In the genomic region with DNA sequence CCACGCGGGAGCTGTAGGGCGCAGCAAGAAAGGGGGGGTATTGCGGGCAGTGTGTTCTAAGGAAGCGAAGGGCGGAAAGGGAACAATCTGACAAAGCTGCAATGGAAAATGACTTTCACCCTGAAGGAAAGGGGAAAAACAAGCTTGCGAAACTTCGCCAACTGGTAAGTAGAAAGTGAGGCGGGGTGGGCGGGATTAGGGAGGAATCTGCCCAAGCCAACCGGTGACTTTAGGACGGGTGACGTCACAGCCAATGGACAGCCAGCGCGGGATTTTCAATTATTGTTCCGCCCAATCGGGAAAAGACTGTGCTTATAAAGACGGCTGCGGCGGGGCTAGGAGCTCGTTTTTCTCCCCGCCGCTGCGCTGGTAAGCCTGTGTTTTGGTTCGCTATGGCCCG, we compare ENCODE assay signal across 8 cellular contexts. TPM values are rescaled to one million over a fixed set of nuclear protein-coding genes. Genes with fewer than 3 reads are reported as not detected.
DNase-seq lines count a peak whose midpoint lies in the region; ATAC-seq, FAIRE-seq and TF ChIP-seq lines count a peak whose summit lies in the region.
"Not testable (repeated sequence)": the region's sequence is repeated elsewhere in the genome, so short reads cannot be mapped to it uniquely, and the experiment has no call there.

No MANE protein-coding gene starts in this region.

- H3K9me2 ChIP-seq in HCT116 (ENCODE audit: insufficient read depth): not testable (repeated sequence)

- not testable (repeated sequence) for H4K20me1 ChIP-seq in HCT116 (ENCODE audit: insufficient read depth)
- H4K20me1 ChIP-seq in K562 (replicated peaks; ENCODE audit: control insufficient read depth, insufficient read depth, low read length): peaks cover 12% of the 10 kb centered on the region

- WGBS in K562 (ENCODE audit: insufficient coverage, low coverage, missing lambda C conversion rate): no CpG with 5 or more reads among the region's 26 CpGs
- WGBS in upper lobe of left lung, 2 donors: no CpG with 5 or more reads among the region's 26 CpGs

- RAD21 ChIA-PET in HCT116 (lab: Charles Lee; ENCODE audit: low non-redundant PET in 1 of 2, low total read pairs in 2 of 2, uncharacterized antibody in 2 of 2, unreplicated experiment in 2 of 2): not testable (repeated sequence)

- POLR2A ChIA-PET in HCT116 (lab: Charles Lee); K562 (lab: Yijun Ruan, JAX): not testable (repeated sequence)

- TF ChIP-seq EP300 in K562 (IDR thresholded peaks at IDR 0.05; ENCODE audit: low read length); upper lobe of left lung (IDR thresholded peaks at IDR 0.05): not testable (repeated sequence)

- H3K27ac ChIP-seq in HCT116 (ENCODE audit: low read depth, low read length); K562 (ENCODE audit: extremely low read depth, low read depth, low read length); lower lobe of right lung; upper lobe of left lung: not testable (repeated sequence)

- H3K4me1 ChIP-seq in HCT116 (ENCODE audit: control insufficient read depth in 1 of 2, insufficient read depth in 2 of 2, low read length in 2 of 2) (peaks cover 22 to 27% of the 10 kb centered on the region in 2 experiments), lower lobe of right lung (peaks cover 17% of the 10 kb centered on the region), upper lobe of left lung (peaks cover 14 to 27% (median 22%) of the 10 kb centered on the region in 4 donors)
- not testable (repeated sequence) for H3K4me1 ChIP-seq in K562 (replicated peaks in 1 of 2; ENCODE audit: control insufficient read depth in 2 of 2, insufficient read depth in 2 of 2, low read length in 2 of 2)

- H3K27me3 ChIP-seq in HCT116 (ENCODE audit: insufficient read depth, low read length); K562 (ENCODE audit: control insufficient read depth in 2 of 2, insufficient read depth in 2 of 2, low read length in 2 of 2); lower lobe of right lung (ENCODE audit: low read depth); upper lobe of left lung: not testable (repeated sequence)

- FAIRE-seq in RCC 7860 (lab: Jason Lieb, UNC): peak; percentile 59
- FAIRE-seq in K562 (lab: Jason Lieb, UNC): peak; percentile 92

- not testable (repeated sequence) for BruUV-seq in HCT116 (replicated peaks; lab: Mats Ljungman, UMichigan); K562 (replicated peaks; lab: Mats Ljungman, UMichigan)

- ATAC-seq in GM18498 (IDR thresholded peaks at IDR 0.05; ENCODE audit: unreplicated experiment) (peak; percentile 35), GM19452 (IDR thresholded peaks at IDR 0.05; ENCODE audit: unreplicated experiment) (peak; percentile 30), HCT116 (peak; percentile 41), HG03097 (IDR thresholded peaks at IDR 0.05; ENCODE audit: low FRiP score, unreplicated experiment) (peak; percentile 27), K562 (peak; percentile 35), lower lobe of right lung (peak; percentile 80 to 82), upper lobe of left lung (ENCODE audit: low FRiP score in 2 of 2) (peak; percentile 81 to 85)

- CTCF ChIA-PET in HCT116 (lab: Charles Lee); K562 (lab: Yijun Ruan, JAX; ENCODE audit: low intra/inter-chr PET ratio): not testable (repeated sequence)

- not testable (repeated sequence) for H2AFZ ChIP-seq in HCT116 (ENCODE audit: low read depth, low read length, poor library complexity, severe bottlenecking); K562 (ENCODE audit: low read depth, low read length)

- not testable (repeated sequence) for TF ChIP-seq POLR2A in HCT116 (IDR thresholded peaks at IDR 0.05; ENCODE audit: borderline replicate concordance, extremely low read depth, insufficient read depth, insufficient read length); K562 (conservative IDR thresholded peaks at IDR 0.05); upper lobe of left lung (IDR thresholded peaks at IDR 0.05)

- intact Hi-C loops in HCT116 (cut with micrococcal nuclease); K562 (cut with micrococcal nuclease); lower lobe of right lung (cut with DNase I): not testable (repeated sequence)

- H3K9me3 ChIP-seq in HCT116 (ENCODE audit: control insufficient read depth in 1 of 2, insufficient read depth in 1 of 2, low read depth in 1 of 2, low read length in 2 of 2); K562 (replicated peaks; ENCODE audit: control insufficient read depth, insufficient read depth, low read depth, low read length); lower lobe of right lung; upper lobe of left lung: not testable (repeated sequence)

- not testable (repeated sequence) for H3K9me1 ChIP-seq in K562 (ENCODE audit: control insufficient read depth, insufficient read depth, low read length)

- not testable (repeated sequence) for H3K9ac ChIP-seq in HCT116 (ENCODE audit: low read length); K562 (ENCODE audit: insufficient read depth in 1 of 2, low read depth in 2 of 2, low read length in 2 of 2)

- H3K36me3 ChIP-seq in HCT116 (ENCODE audit: control insufficient read depth in 1 of 2, insufficient read depth in 2 of 2, low read length in 2 of 2); K562 (ENCODE audit: control insufficient read depth, insufficient read depth, low read length); lower lobe of right lung; upper lobe of left lung: not testable (repeated sequence)

- not testable (repeated sequence) for TF ChIP-seq RAD21 in HCT116 (IDR thresholded peaks at IDR 0.05; ENCODE audit: low read depth); K562 (CRISPR knock-in tag; conservative IDR thresholded peaks at IDR 0.05 in 1 of 2, IDR thresholded peaks at IDR 0.05 in 1 of 2)

- not testable (repeated sequence) for TF ChIP-seq CTCF in HCT116 (IDR thresholded peaks at IDR 0.05 in 2 of 3, conservative IDR thresholded peaks at IDR 0.05 in 1 of 3; ENCODE audit: borderline replicate concordance in 1 of 3, insufficient read depth in 1 of 3, low read depth in 2 of 3, low read length in 2 of 3); K562 (IDR thresholded peaks at IDR 0.05 in 2 of 3, conservative IDR thresholded peaks at IDR 0.05 in 1 of 3; ENCODE audit: insufficient read depth in 2 of 3, low read depth in 1 of 3, low read length in 3 of 3); lower lobe of right lung (IDR thresholded peaks at IDR 0.05); upper lobe of left lung (IDR thresholded peaks at IDR 0.05)

- not testable (repeated sequence) for H3K4me2 ChIP-seq in HCT116 (ENCODE audit: low read length); K562 (ENCODE audit: insufficient read depth, low read length)

- not testable (repeated sequence) for H3K4me3 ChIP-seq in HCT116 (replicated peaks in 1 of 2; ENCODE audit: low read depth in 1 of 2, low read length in 2 of 2); K562; lower lobe of right lung; upper lobe of left lung

- in situ Hi-C loops in K562 (cut with MboI): not testable (repeated sequence)

- peaks cover 28% of the 10 kb centered on the region for H3K79me2 ChIP-seq in HCT116 (ENCODE audit: insufficient read depth, low read length)
- H3K79me2 ChIP-seq in K562 (ENCODE audit: control insufficient read depth, insufficient read depth, low read length): peaks cover 29% of the 10 kb centered on the region

- DNase-seq in HCT116 (ENCODE audit: low read depth, low spot score); RCC 7860 (ENCODE audit: low spot score); K562 (ENCODE audit: extremely low read depth in 1 of 4, low spot score in 3 of 4); lower lobe of right lung; upper lobe of left lung: not testable (repeated sequence)

RNA-seq across cellular contexts. Expression of gene BOLA1, which starts 47.1 kb away (rescaled TPM):
- total RNA-seq in HCT116 (2021; ENCODE audit: unreplicated experiment): 20.4 TPM
- 21.2 and 22.9 TPM in 2 replicates for polyA plus RNA-seq in HCT116 (2012)
- 0.72 and 1.8 TPM in 2 replicates for total RNA-seq in K562 (2011; cell fraction: chromatin; rRNA removed; ENCODE audit: low replicate concordance)
- 1.3 and 1.7 TPM in 2 replicates for total RNA-seq in K562 (2011; cell fraction: nucleolus; rRNA removed)
- 2.4 and 2.7 TPM in 2 replicates for total RNA-seq in K562 (2011; cell fraction: nucleoplasm; rRNA removed)
- total RNA-seq in K562 (2014; rRNA removed): 0.18 and 0.53 TPM in 2 replicates
- total RNA-seq in K562 (2014; rRNA removed; fragmentation: Illumina TruSeq; extraction: Trizol): 0.58 and 1.4 TPM in 2 replicates
- total RNA-seq in K562 (2015; rRNA removed; fragmentation: Illumina TruSeq; extraction: Trizol): 0.19 and 0.40 TPM in 2 replicates
- total RNA-seq in K562 (2021): 0.76 and 0.82 TPM in 2 replicates
- polyA plus RNA-seq in K562 (2011; rRNA removed): 0.28 and 0.42 TPM in 2 replicates
- polyA plus RNA-seq in K562 (2011; cell fraction: cytosol; rRNA removed): 0.24 and 0.46 TPM in 2 replicates
- 1.7 and 2.6 TPM in 2 replicates for polyA plus RNA-seq in K562 (2011; cell fraction: nucleus; rRNA removed)
- polyA plus RNA-seq in K562 (2012): 0.14 and 0.24 TPM in 2 replicates
- 0.18 TPM in 1 of 2 replicates, not detected in the other for polyA plus RNA-seq in K562 (2014; fragmentation: Illumina TruSeq; extraction: Trizol)
- polyA plus RNA-seq in K562 (2014; fragmentation: Nextera tagmentation; extraction: Ambion mirVana): not detected
- polyA plus RNA-seq in K562 (2014; rRNA removed): 0.43 and 1.2 TPM in 2 replicates
- 0.21 TPM in 1 of 2 replicates, not detected in the other for polyA minus RNA-seq in K562 (2011; rRNA and poly(A)+ RNA removed)
- not detected in 2 replicates for polyA minus RNA-seq in K562 (2011; cell fraction: cytosol; rRNA and poly(A)+ RNA removed)
- 0.67 and 1.4 TPM in 2 replicates for polyA minus RNA-seq in K562 (2011; cell fraction: nucleus; rRNA and poly(A)+ RNA removed)
- total RNA-seq in lower lobe of right lung: 11.5 TPM
- 10 to 100 TPM; 11.1 to 23.0 (median 14.5) TPM for total RNA-seq in upper lobe of left lung

Comparison
In these comparisons a context has a peak if more than half of its experiments do, and no peak if none do; other contexts are left out.
1. ATAC-seq: peak in every context shown above with its lines; median percentile 83 in upper lobe of left lung; 81 in lower lobe of right lung; 41 in HCT116; 35 in GM18498; 35 in K562; 30 in GM19452; 27 in HG03097.